6 cellular contexts compared by ENCODE assay signal in the genomic region with DNA sequence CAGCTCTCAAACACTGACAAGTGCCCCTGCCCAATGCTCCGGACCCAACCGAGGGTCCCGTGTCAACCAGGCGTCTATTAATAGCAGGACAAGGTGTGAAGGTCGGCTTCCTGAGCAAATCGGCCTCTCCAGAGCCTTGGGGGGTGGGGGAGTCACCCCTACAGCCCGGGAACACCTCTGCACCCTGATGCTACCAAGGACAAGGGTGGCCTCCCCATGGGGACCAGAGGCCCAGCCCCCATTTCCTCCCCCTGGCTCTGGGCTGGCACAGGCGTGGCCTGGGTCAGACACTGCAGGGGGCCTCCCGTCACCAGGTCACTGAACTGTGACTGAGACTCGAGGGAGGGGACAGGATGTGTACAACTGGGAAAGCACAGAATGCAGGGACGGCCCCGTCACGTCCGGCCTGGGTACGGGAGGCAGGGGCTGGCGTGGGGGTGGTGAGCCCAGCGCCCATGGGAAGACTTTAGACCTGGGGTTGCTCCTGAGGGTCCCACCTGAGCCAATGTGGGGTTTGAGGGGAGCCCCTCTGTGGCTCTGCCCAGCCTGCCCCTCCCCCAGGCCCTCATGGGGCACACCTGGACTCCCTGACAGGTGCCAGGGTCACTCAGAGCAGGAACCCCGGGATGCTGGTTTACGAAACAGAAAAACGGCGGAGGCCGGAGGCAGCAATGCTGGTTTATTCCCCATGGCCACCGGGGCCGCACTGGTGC. TPM values are rescaled to one million over a fixed set of nuclear protein-coding genes. Genes with fewer than 3 reads are reported as not detected.
DNase-seq lines count a peak whose midpoint lies in the region; ATAC-seq and TF ChIP-seq lines count a peak whose summit lies in the region.

No MANE protein-coding gene starts in this region.

- H3K36me3 ChIP-seq in suprapubic skin, result peaks cover 25% of the 10 kb centered on the region

- H3K4me1 ChIP-seq in suprapubic skin, result peaks cover 26% of the 10 kb centered on the region

- H3K4me3 ChIP-seq in suprapubic skin, result peak overlapping the region; percentile 56

- DNase-seq in activated T-cell treated with anti-CD3 and anti-CD28 coated beads, Interleukin-2, amount 50 U/mL, for 48 hours, result peak; percentile 84 to 85
- DNase-seq in suprapubic skin (ENCODE audit: low spot score in 2 of 2), result peak in 1 of 2 donors; percentile 77
- no peak for DNase-seq in putamen (ENCODE audit: low spot score)

- H3K9me3 ChIP-seq in suprapubic skin, result no peaks in the 10 kb centered on the region

- no peak for TF ChIP-seq EP300 in suprapubic skin (IDR thresholded peaks at IDR 0.05)

- no peak for TF ChIP-seq CTCF in suprapubic skin (IDR thresholded peaks at IDR 0.05)

- TF ChIP-seq POLR2A in suprapubic skin (IDR thresholded peaks at IDR 0.05), result no peak

- H3K27me3 ChIP-seq in layer of hippocampus (ENCODE audit: control insufficient read depth, insufficient read depth, low read length) (no peaks in the 10 kb centered on the region), suprapubic skin (no peaks in the 10 kb centered on the region)

- peak overlapping the region; percentile 75 for H3K27ac ChIP-seq in layer of hippocampus (ENCODE audit: low read depth, low read length)
- peak overlapping the region; percentile 43 for H3K27ac ChIP-seq in suprapubic skin

- ATAC-seq in GM19023 (IDR thresholded peaks at IDR 0.05; ENCODE audit: unreplicated experiment), result peak; percentile 65
- ATAC-seq in HG03558 (IDR thresholded peaks at IDR 0.05; ENCODE audit: extremely low read depth, unreplicated experiment), result peak; percentile 50

- 41% methylated on average over 12 of the region's 24 CpGs for WGBS in suprapubic skin

RNA-seq across cellular contexts. Expression of gene CYBA, which starts 0.6 kb away (rescaled TPM):
- total RNA-seq in suprapubic skin, result 10 to 100 TPM; 22.4 to 39.1 (median 29.7) TPM

RNA-seq across cellular contexts. Expression of gene MVD, which starts 11.5 kb away (rescaled TPM):
- total RNA-seq in suprapubic skin, result 10 to 100 TPM; 18.9 to 77.6 (median 44.7) TPM

RNA-seq across cellular contexts. Expression of gene IL17C, which starts 13.1 kb away (rescaled TPM):
- total RNA-seq in suprapubic skin, result not detected

RNA-seq across cellular contexts. Expression of gene SNAI3, which starts 34.9 kb away (rescaled TPM):
- under 1 TPM in 2 of 4 donors, not detected in 2; 0.40 to 0.44 TPM for total RNA-seq in suprapubic skin

RNA-seq across cellular contexts. Expression of gene RNF166, which starts 54.8 kb away (rescaled TPM):
- 10 to 100 TPM; 12.4 to 15.8 (median 14.6) TPM for total RNA-seq in suprapubic skin
